ENCODE assay signal across 19 cellular contexts in the genomic region with DNA sequence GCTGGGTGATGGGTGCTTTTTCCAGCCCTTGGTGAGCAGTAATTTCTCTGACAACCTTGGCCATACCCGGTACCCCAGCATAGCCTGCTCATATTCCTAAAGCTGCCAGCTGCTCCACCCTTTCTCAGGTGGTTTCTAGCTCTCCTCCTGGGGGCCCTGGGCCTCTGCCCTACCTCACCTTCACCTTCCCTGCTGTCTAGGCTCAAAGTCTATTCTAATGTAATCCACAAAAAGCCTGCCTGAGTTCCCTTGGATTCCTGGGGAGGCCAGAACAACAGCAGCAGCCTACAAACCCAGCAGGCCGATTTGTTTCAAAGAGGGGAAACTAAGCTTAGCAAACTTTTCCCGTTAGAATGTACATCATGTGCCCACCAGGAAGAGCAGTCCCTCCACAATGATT.
"Had no signal": no experiment of that assay in that cellular context is flagged by ENCODE, and none has a peak within 500 bp of the region (broad histone marks: within the 10 kb centered on the region; RNA-seq: fewer than 3 reads in every experiment).

No MANE protein-coding gene starts in this region.

- H3K36me3 ChIP-seq: breast epithelium, right lobe of liver, stomach, thoracic aorta, vagina, WERI-Rb-1 had no signal

- DNase-seq: activated CD4-positive, alpha-beta T cell treated with anti-CD3 and anti-CD28 coated beads for 1 hour; activated CD4-positive, alpha-beta T cell treated with anti-CD3 and anti-CD28 coated beads, Interleukin-2, amount 50 U/mL, for 1 hour; activated CD8-positive, alpha-beta T cell treated with anti-CD3 and anti-CD28 coated beads, Interleukin-2, amount 10 ng/mL, durations not matched to agents 7 days and 5 days; activated gamma-delta T cell; cortex of kidney; kidney glomerular epithelial cell; occipital lobe; right lobe of liver; stimulated activated CD4-positive, alpha-beta T cell treated with anti-CD3 and anti-CD28 coated beads, Interleukin-2, amount 100 ng/mL, for 24 hours; stomach; T-cell; WERI-Rb-1 had no signal

- FAIRE-seq: astrocyte, endometrium, TTC549 had no signal

- ATAC-seq: activated CD8-positive, alpha-beta T cell treated with anti-CD3 and anti-CD28 coated beads, Interleukin-2, amount 10 ng/mL, durations not matched to agents 7 days and 5 days; T-cell had no signal

- H3K27ac ChIP-seq: breast epithelium, right lobe of liver, skin epidermis, stomach, thoracic aorta, vagina, WERI-Rb-1 had no signal

- H3K4me1 ChIP-seq: breast epithelium, right lobe of liver, vagina had no signal

- H3K4me3 ChIP-seq: breast epithelium, right lobe of liver, skin epidermis, stomach, thoracic aorta, vagina had no signal

- H3K27me3 ChIP-seq: breast epithelium, right lobe of liver, vagina had no signal

- H3K9me3 ChIP-seq: breast epithelium, right lobe of liver, stomach, thoracic aorta, vagina had no signal
